ENCODE assay signal across 1 cellular context in the genomic region with DNA sequence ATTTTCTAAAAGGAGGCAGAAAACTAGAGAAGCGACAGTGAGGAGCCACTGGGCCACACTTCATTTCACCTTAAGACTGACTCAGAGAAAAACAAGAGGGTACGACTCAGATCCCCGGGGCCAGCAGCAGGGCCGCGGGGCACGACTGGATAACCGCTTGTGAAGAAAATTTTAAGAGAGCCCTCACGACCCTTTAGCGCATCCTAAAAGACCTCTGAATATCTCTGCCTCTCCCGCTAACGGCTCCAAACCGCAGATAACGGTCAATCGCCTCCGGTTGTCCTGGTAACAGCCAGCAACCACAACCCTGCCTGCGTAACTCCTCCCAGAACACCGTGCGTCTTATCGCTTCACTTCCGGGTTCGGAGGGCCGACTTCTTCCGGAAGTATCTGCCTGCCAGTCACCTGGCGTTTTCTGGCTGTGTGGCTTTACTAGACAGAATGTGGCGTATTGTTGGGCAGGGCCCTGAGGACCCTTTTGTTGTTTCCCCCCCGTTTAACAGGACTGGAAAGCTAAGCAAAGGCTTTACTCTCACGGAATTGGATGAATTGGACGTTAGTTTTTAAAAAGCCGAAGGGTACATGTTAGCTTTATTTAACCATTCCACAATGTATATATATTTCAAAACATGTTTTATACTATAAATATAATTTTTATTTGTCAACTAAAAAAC.
A peak's percentile ranks its signal among the peaks of the same experiment; 100 is the strongest.
TF ChIP-seq lines count a peak whose summit lies in the region.

No MANE protein-coding gene starts in this region.

TF ChIP-seq in HepG2, 621 proteins besides CTCF, POLR2A, EP300 and RAD21 (continued from another document and continues in another):
- TF ChIP-seq, protein P1, sequence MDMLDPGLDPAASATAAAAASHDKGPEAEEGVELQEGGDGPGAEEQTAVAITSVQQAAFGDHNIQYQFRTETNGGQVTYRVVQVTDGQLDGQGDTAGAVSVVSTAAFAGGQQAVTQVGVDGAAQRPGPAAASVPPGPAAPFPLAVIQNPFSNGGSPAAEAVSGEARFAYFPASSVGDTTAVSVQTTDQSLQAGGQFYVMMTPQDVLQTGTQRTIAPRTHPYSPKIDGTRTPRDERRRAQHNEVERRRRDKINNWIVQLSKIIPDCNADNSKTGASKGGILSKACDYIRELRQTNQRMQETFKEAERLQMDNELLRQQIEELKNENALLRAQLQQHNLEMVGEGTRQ (IDR thresholded peaks at IDR 0.05; ENCODE audit: low read depth, low read length) = no peak
- TF ChIP-seq, protein P1 (CRISPR knock-in tag; IDR thresholded peaks at IDR 0.05; ENCODE audit: borderline replicate concordance) = no peak
- 0 out of 2 replicates have a peak, but pooled peaks have one; percentile 47 for TF ChIP-seq ZNF230 (CRISPR knock-in tag; IDR thresholded peaks at IDR 0.05)
- TF ChIP-seq ELF3 (CRISPR knock-in tag; IDR thresholded peaks at IDR 0.05) = peak; percentile 86
- peak; percentile 59; the same call in 1 of the 2 replicates for TF ChIP-seq NAIF1 (CRISPR knock-in tag; IDR thresholded peaks at IDR 0.05; ENCODE audit: borderline replicate concordance)
- TF ChIP-seq GABPB1 (CRISPR knock-in tag; IDR thresholded peaks at IDR 0.05) = peak; percentile 94
- TF ChIP-seq, protein P2, sequence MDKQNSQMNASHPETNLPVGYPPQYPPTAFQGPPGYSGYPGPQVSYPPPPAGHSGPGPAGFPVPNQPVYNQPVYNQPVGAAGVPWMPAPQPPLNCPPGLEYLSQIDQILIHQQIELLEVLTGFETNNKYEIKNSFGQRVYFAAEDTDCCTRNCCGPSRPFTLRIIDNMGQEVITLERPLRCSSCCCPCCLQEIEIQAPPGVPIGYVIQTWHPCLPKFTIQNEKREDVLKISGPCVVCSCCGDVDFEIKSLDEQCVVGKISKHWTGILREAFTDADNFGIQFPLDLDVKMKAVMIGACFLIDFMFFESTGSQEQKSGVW (CRISPR knock-in tag; IDR thresholded peaks at IDR 0.05; ENCODE audit: borderline replicate concordance) = no peak
- no peak for TF ChIP-seq ADNP (CRISPR knock-in tag; IDR thresholded peaks at IDR 0.05)
- TF ChIP-seq, protein P3, sequence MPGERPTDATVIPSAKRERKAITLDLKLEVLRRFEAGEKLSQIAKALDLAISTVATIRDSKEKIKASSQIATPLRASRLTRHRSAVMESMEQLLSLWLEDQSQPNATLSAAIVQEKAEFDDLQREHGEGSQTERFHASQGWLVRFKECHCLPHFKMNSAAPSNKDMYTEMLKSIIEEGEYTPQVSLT (CRISPR knock-in tag; IDR thresholded peaks at IDR 0.05; ENCODE audit: borderline replicate concordance, low read depth) = no peak
- 0 out of 2 replicates have a peak, but pooled peaks have one; percentile 37 for TF ChIP-seq ZSCAN9 (CRISPR knock-in tag; IDR thresholded peaks at IDR 0.05; ENCODE audit: borderline replicate concordance)
- no peak for TF ChIP-seq SSRP1 (CRISPR knock-in tag; IDR thresholded peaks at IDR 0.05)
- TF ChIP-seq, protein P4, sequence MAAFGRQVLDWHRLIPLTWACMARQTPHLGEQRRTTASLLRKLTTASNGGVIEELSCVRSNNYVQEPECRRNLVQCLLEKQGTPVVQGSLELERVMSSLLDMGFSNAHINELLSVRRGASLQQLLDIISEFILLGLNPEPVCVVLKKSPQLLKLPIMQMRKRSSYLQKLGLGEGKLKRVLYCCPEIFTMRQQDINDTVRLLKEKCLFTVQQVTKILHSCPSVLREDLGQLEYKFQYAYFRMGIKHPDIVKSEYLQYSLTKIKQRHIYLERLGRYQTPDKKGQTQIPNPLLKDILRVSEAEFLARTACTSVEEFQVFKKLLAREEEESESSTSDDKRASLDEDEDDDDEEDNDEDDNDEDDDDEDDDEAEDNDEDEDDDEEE (CRISPR knock-in tag; IDR thresholded peaks at IDR 0.05) = no peak
- peak; percentile 73 for TF ChIP-seq ZMYM4 (CRISPR knock-in tag; IDR thresholded peaks at IDR 0.05)
- TF ChIP-seq KMT2A (CRISPR knock-in tag; IDR thresholded peaks at IDR 0.05) = peak; percentile 60
- peak; percentile 62 for TF ChIP-seq CREM (IDR thresholded peaks at IDR 0.05)
- TF ChIP-seq CREM (CRISPR knock-in tag; IDR thresholded peaks at IDR 0.05) = no peak
- TF ChIP-seq FOXA3 (CRISPR knock-in tag; IDR thresholded peaks at IDR 0.05) = peak; percentile 47; the same call in 1 of the 2 replicates
- no peak for TF ChIP-seq ZNF460 (CRISPR knock-in tag; IDR thresholded peaks at IDR 0.05; ENCODE audit: borderline replicate concordance)
- TF ChIP-seq FOXC1 (CRISPR knock-in tag; IDR thresholded peaks at IDR 0.05; ENCODE audit: borderline replicate concordance) = no peak
- peak; percentile 33 for TF ChIP-seq YY1 (IDR thresholded peaks at IDR 0.05; ENCODE audit: insufficient read depth, insufficient replicate concordance, low read depth, low read length)
- TF ChIP-seq TGIF2 (CRISPR knock-in tag; IDR thresholded peaks at IDR 0.05) = no peak
- no peak for TF ChIP-seq SP1 (IDR thresholded peaks at IDR 0.05)
- peak; percentile 66 for TF ChIP-seq SP1 (CRISPR knock-in tag; IDR thresholded peaks at IDR 0.05)
- no peak for TF ChIP-seq CCAR2 (optimal IDR thresholded peaks at IDR 0.05; ENCODE audit: low read depth, low read length)
- TF ChIP-seq ZNF619 (CRISPR knock-in tag; IDR thresholded peaks at IDR 0.05) = no peak
- TF ChIP-seq, protein P5, sequence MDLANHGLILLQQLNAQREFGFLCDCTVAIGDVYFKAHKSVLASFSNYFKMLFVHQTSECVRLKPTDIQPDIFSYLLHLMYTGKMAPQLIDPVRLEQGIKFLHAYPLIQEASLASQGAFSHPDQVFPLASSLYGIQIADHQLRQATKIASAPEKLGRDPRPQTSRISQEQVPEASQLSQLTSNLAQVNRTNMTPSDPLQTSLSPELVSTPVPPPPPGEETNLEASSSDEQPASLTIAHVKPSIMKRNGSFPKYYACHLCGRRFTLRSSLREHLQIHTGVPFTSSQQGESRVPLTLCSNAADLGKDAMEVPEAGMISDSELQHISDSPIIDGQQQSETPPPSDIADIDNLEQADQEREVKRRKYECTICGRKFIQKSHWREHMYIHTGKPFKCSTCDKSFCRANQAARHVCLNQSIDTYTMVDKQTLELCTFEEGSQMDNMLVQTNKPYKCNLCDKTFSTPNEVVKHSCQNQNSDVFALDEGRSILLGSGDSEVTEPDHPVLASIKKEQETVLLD (CRISPR knock-in tag; IDR thresholded peaks at IDR 0.05; ENCODE audit: low read depth) = no peak
- TF ChIP-seq, protein P6, sequence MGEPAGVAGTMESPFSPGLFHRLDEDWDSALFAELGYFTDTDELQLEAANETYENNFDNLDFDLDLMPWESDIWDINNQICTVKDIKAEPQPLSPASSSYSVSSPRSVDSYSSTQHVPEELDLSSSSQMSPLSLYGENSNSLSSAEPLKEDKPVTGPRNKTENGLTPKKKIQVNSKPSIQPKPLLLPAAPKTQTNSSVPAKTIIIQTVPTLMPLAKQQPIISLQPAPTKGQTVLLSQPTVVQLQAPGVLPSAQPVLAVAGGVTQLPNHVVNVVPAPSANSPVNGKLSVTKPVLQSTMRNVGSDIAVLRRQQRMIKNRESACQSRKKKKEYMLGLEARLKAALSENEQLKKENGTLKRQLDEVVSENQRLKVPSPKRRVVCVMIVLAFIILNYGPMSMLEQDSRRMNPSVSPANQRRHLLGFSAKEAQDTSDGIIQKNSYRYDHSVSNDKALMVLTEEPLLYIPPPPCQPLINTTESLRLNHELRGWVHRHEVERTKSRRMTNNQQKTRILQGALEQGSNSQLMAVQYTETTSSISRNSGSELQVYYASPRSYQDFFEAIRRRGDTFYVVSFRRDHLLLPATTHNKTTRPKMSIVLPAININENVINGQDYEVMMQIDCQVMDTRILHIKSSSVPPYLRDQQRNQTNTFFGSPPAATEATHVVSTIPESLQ (CRISPR knock-in tag; conservative IDR thresholded peaks at IDR 0.05) = no peak
- TF ChIP-seq MXI1 (IDR thresholded peaks at IDR 0.05; ENCODE audit: borderline replicate concordance, low read depth, low read length) = peak; percentile 92; the same call in 2 of the 3 replicates
- TF ChIP-seq REL (CRISPR knock-in tag; conservative IDR thresholded peaks at IDR 0.05) = no peak
- peak; percentile 42; the same call in 1 of the 2 replicates for TF ChIP-seq ZNF569 (CRISPR knock-in tag; IDR thresholded peaks at IDR 0.05; ENCODE audit: borderline replicate concordance)
- TF ChIP-seq, protein P7, sequence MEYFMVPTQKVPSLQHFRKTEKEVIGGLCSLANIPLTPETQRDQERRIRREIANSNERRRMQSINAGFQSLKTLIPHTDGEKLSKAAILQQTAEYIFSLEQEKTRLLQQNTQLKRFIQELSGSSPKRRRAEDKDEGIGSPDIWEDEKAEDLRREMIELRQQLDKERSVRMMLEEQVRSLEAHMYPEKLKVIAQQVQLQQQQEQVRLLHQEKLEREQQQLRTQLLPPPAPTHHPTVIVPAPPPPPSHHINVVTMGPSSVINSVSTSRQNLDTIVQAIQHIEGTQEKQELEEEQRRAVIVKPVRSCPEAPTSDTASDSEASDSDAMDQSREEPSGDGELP (IDR thresholded peaks at IDR 0.05; ENCODE audit: borderline replicate concordance, low read depth) = peak; percentile 87; the same call in 1 of the 2 replicates
- TF ChIP-seq PHF21A (CRISPR knock-in tag; IDR thresholded peaks at IDR 0.05) = no peak
- TF ChIP-seq NR2F2 (IDR thresholded peaks at IDR 0.05; ENCODE audit: borderline replicate concordance, low read depth) = no peak
- TF ChIP-seq AGO1 (IDR thresholded peaks at IDR 0.05; ENCODE audit: low read depth, low read length, poor library complexity, severe bottlenecking) = no peak
- TF ChIP-seq, protein P8, sequence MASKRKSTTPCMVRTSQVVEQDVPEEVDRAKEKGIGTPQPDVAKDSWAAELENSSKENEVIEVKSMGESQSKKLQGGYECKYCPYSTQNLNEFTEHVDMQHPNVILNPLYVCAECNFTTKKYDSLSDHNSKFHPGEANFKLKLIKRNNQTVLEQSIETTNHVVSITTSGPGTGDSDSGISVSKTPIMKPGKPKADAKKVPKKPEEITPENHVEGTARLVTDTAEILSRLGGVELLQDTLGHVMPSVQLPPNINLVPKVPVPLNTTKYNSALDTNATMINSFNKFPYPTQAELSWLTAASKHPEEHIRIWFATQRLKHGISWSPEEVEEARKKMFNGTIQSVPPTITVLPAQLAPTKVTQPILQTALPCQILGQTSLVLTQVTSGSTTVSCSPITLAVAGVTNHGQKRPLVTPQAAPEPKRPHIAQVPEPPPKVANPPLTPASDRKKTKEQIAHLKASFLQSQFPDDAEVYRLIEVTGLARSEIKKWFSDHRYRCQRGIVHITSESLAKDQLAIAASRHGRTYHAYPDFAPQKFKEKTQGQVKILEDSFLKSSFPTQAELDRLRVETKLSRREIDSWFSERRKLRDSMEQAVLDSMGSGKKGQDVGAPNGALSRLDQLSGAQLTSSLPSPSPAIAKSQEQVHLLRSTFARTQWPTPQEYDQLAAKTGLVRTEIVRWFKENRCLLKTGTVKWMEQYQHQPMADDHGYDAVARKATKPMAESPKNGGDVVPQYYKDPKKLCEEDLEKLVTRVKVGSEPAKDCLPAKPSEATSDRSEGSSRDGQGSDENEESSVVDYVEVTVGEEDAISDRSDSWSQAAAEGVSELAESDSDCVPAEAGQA (IDR thresholded peaks at IDR 0.05; ENCODE audit: low read depth) = no peak
- TF ChIP-seq, protein P8 (CRISPR knock-in tag; IDR thresholded peaks at IDR 0.05; ENCODE audit: borderline replicate concordance) = no peak
- TF ChIP-seq TP53 (CRISPR knock-in tag; conservative IDR thresholded peaks at IDR 0.05) = no peak
- no peak for TF ChIP-seq SOX6 (IDR thresholded peaks at IDR 0.05)
- peak; percentile 28; the same call in 1 of the 2 replicates for TF ChIP-seq SOX6 (CRISPR knock-in tag; IDR thresholded peaks at IDR 0.05)
- TF ChIP-seq KDM1A (CRISPR knock-in tag; IDR thresholded peaks at IDR 0.05) = no peak
- no peak for TF ChIP-seq ZNF383 (CRISPR knock-in tag; IDR thresholded peaks at IDR 0.05; ENCODE audit: borderline replicate concordance)
- TF ChIP-seq MED13 (CRISPR knock-in tag; IDR thresholded peaks at IDR 0.05) = no peak
- no peak for TF ChIP-seq ZMYM2 (CRISPR knock-in tag; IDR thresholded peaks at IDR 0.05)
- no peak for TF ChIP-seq ZNF83 (CRISPR knock-in tag; IDR thresholded peaks at IDR 0.05; ENCODE audit: borderline replicate concordance)
- TF ChIP-seq ZNF12 (CRISPR knock-in tag; IDR thresholded peaks at IDR 0.05) = no peak
- TF ChIP-seq, protein P9, sequence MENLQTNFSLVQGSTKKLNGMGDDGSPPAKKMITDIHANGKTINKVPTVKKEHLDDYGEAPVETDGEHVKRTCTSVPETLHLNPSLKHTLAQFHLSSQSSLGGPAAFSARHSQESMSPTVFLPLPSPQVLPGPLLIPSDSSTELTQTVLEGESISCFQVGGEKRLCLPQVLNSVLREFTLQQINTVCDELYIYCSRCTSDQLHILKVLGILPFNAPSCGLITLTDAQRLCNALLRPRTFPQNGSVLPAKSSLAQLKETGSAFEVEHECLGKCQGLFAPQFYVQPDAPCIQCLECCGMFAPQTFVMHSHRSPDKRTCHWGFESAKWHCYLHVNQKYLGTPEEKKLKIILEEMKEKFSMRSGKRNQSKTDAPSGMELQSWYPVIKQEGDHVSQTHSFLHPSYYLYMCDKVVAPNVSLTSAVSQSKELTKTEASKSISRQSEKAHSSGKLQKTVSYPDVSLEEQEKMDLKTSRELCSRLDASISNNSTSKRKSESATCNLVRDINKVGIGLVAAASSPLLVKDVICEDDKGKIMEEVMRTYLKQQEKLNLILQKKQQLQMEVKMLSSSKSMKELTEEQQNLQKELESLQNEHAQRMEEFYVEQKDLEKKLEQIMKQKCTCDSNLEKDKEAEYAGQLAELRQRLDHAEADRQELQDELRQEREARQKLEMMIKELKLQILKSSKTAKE (CRISPR knock-in tag; IDR thresholded peaks at IDR 0.05; ENCODE audit: borderline replicate concordance) = no peak
- TF ChIP-seq ZSCAN22 (CRISPR knock-in tag; IDR thresholded peaks at IDR 0.05) = no peak
- no peak for TF ChIP-seq ZFP90 (CRISPR knock-in tag; IDR thresholded peaks at IDR 0.05; ENCODE audit: borderline replicate concordance)
- TF ChIP-seq MYC (CRISPR knock-in tag; IDR thresholded peaks at IDR 0.05; ENCODE audit: borderline replicate concordance) = peak; percentile 45; the same call in 1 of the 2 replicates
- no peak for TF ChIP-seq KDM3A (CRISPR knock-in tag; IDR thresholded peaks at IDR 0.05; ENCODE audit: low read depth)
